In genomic region chr7:87345962-87346371, GRCh38 we compare ENCODE assay signal across 8 cellular contexts. TPM values are rescaled to one million over a fixed set of nuclear protein-coding genes. Genes with fewer than 3 reads are reported as not detected.
DNase-seq lines count a peak whose midpoint lies in the region; TF ChIP-seq lines count a peak whose summit lies in the region.

No MANE protein-coding gene starts in this region.

- no peak for DNase-seq in cardiac muscle cell (ENCODE audit: low read depth in 1 of 2, low spot score in 1 of 2)
- DNase-seq in cardiac septum (ENCODE audit: low spot score) = no peak
- DNase-seq in LNCaP clone FGC (ENCODE audit: low read depth) = no peak
- no peak for DNase-seq in NCI-H1930 (lab: John Stamatoyannopoulos, UW)
- no peak for DNase-seq in posterior vena cava (ENCODE audit: low spot score)
- no peak for DNase-seq in SHP77 (lab: John Stamatoyannopoulos, UW)

- no peak for TF ChIP-seq CTCF in cardiac muscle cell (IDR thresholded peaks at IDR 0.05; ENCODE audit: low read depth, low read length)
- TF ChIP-seq CTCF in LNCaP clone FGC (IDR thresholded peaks at IDR 0.05; ENCODE audit: control insufficient read depth, extremely low read depth, insufficient read depth) = no peak

- intact Hi-C loops in cardiac septum (cut with DNase I) = loop anchor here (10.0 kb wide), 1 partner anchor 191 kb away; the partner anchor contains the start of gene DMTF1
- intact Hi-C loops in posterior vena cava (cut with DNase I) = loop anchor here in 1 of 2 donors (2.0 kb wide), 1 partner anchor 35 kb away; no protein-coding TSS in a partner anchor

- peak overlapping the region; percentile 40 for H3K4me3 ChIP-seq in cardiac muscle cell
- H3K4me3 ChIP-seq in LNCaP clone FGC (ENCODE audit: low read depth, low read length) = peak overlapping the region; percentile 62
- H3K4me3 ChIP-seq in mononuclear cell (ENCODE audit: low read length) = peak overlapping the region; percentile 72

- no peaks in the 10 kb centered on the region for H3K9me3 ChIP-seq in cardiac muscle cell (ENCODE audit: low read depth)
- no peaks in the 10 kb centered on the region for H3K9me3 ChIP-seq in mononuclear cell (ENCODE audit: low read depth, low read length)

- H3K4me1 ChIP-seq in cardiac muscle cell (ENCODE audit: low read depth) (peaks cover 16% of the 10 kb centered on the region), mononuclear cell (ENCODE audit: insufficient read depth, low read length) (peaks cover 12% of the 10 kb centered on the region)

- peaks cover 16% of the 10 kb centered on the region for H3K36me3 ChIP-seq in cardiac muscle cell

- H3K27ac ChIP-seq in cardiac muscle cell = peak overlapping the region; percentile 14
- peak overlapping the region; percentile 65 for H3K27ac ChIP-seq in cingulate gyrus (ENCODE audit: low read depth, low read length)

- H3K27me3 ChIP-seq in cardiac muscle cell (no peaks in the 10 kb centered on the region), mononuclear cell (ENCODE audit: insufficient read depth, low read length) (no peaks in the 10 kb centered on the region)

RNA-seq across cellular contexts. Expression of gene CROT, which starts 0.5 kb away (rescaled TPM):
- total RNA-seq in cardiac muscle cell (4.9 and 7.7 TPM in 2 replicates), cardiac septum (7.5 TPM), mononuclear cell (6.9 TPM), posterior vena cava (10 to 100 TPM; 11.8 to 12.4 TPM)
- 6.4 and 10.3 TPM in 2 replicates for polyA plus RNA-seq in cardiac muscle cell
